19 cellular contexts compared by ENCODE assay signal in the genomic region with DNA sequence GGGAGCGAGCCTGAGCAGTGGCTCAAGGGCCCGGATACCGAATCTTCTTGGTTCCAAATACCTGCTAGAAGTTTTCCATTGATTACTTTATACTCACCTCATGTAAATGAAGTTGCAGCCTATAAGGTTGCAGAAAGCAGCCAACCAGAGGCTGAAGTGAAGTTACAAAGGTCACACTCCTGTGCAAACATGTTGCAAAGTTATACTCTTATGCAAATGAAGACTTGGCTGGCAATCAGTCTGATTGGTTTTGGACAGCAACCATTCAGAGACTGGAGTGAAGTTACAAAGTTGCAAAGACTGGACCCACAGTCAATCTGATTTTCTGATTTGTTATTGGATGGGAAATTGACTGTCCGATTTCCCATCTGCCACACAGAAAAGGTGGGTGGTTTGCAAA.
"Had no signal": no experiment of that assay in that cellular context is flagged by ENCODE, and none has a peak within 500 bp of the region (broad histone marks: within the 10 kb centered on the region; RNA-seq: fewer than 3 reads in every experiment).

No MANE protein-coding gene starts in this region.

- H3K36me3 Mint-ChIP-seq: stimulated activated effector memory CD8-positive, alpha-beta T cell treated with anti-CD3 and anti-CD28 coated beads, Interleukin-12 subunit alpha, Interleukin-12 subunit beta, amount 100 ng/mL, for 72 hours had no signal

- H3K4me3 Mint-ChIP-seq: natural killer cell; neural crest cell; stimulated activated effector memory CD8-positive, alpha-beta T cell treated with anti-CD3 and anti-CD28 coated beads, Interleukin-12 subunit alpha, Interleukin-12 subunit beta, amount 100 ng/mL, for 72 hours had no signal

- H3K27ac ChIP-seq: heart left ventricle, suprapubic skin, tibial artery, upper lobe of right lung, vagina had no signal

- H3K36me3 ChIP-seq: upper lobe of right lung, vagina had no signal

- H3K27me3 ChIP-seq: heart left ventricle, suprapubic skin, tibial artery, upper lobe of right lung, vagina had no signal

- FAIRE-seq: endometrium, frontal cortex had no signal

- ATAC-seq: esophagus mucosa; heart left ventricle; left ventricle myocardium superior; natural killer cell; right cardiac atrium; stimulated activated effector memory CD8-positive, alpha-beta T cell treated with anti-CD3 and anti-CD28 coated beads, Interleukin-12 subunit alpha, Interleukin-12 subunit beta, amount 100 ng/mL, for 72 hours; stimulated activated naive CD8-positive, alpha-beta T cell treated with anti-CD3 and anti-CD28 coated beads, Interleukin-15, Interleukin-2, amounts not matched to agents 100 U/mL and 50 U/mL, for 24 hours; upper lobe of right lung had no signal

- H3K27me3 Mint-ChIP-seq: progenitor cell of endocrine pancreas had no signal

- H3K4me3 ChIP-seq: heart left ventricle, suprapubic skin, tibial artery, upper lobe of right lung, vagina had no signal

- H3K4me1 ChIP-seq: suprapubic skin, vagina had no signal

- H3K27ac Mint-ChIP-seq: natural killer cell; progenitor cell of endocrine pancreas; stimulated activated effector memory CD8-positive, alpha-beta T cell treated with anti-CD3 and anti-CD28 coated beads, Interleukin-12 subunit alpha, Interleukin-12 subunit beta, amount 100 ng/mL, for 72 hours had no signal

- H3K9me3 ChIP-seq: heart left ventricle, suprapubic skin, tibial artery, upper lobe of right lung, vagina had no signal

- DNase-seq: effector memory CD4-positive, alpha-beta T cell; heart left ventricle; hippocampal formation; left ventricle myocardium superior; natural killer cell; right cardiac atrium; stimulated activated CD4-positive, alpha-beta T cell treated with anti-CD3 and anti-CD28 coated beads, Interleukin-4, amount 100 ng/mL, for 1 hour; stimulated activated CD8-positive, alpha-beta memory T cell treated with anti-CD3 and anti-CD28 coated beads, Interleukin-4, amount 100 ng/mL, for 48 hours; stimulated activated naive CD8-positive, alpha-beta T cell treated with anti-CD3 and anti-CD28 coated beads, Interleukin-15, Interleukin-2, amounts not matched to agents 100 U/mL and 50 U/mL, for 24 hours; tibial artery; upper lobe of right lung had no signal
